16 cellular contexts compared by ENCODE assay signal in genomic region chr1:5410652-5411051, GRCh38.
DNase-seq lines count a peak whose midpoint lies in the region; ATAC-seq and TF ChIP-seq lines count a peak whose summit lies in the region.
"Had no signal": no experiment of that assay in that cellular context is flagged by ENCODE, and none has a peak within 500 bp of the region (broad histone marks: within the 10 kb centered on the region; RNA-seq: fewer than 3 reads in every experiment).

No MANE protein-coding gene starts in this region.

- no peak overlapping the region for H2BK5ac ChIP-seq in mesenchymal stem cell (ENCODE audit: low read depth, low read length, poor library complexity, severe bottlenecking)

- H3K79me1 ChIP-seq in mesenchymal stem cell (replicated peaks; ENCODE audit: low read length, poor library complexity, severe bottlenecking), result no peaks in the 10 kb centered on the region

- ATAC-seq in esophagus mucosa (peak; percentile 81), HG03432 (IDR thresholded peaks at IDR 0.05; ENCODE audit: unreplicated experiment) (no peak)
- ATAC-seq: GM12878, HCT116 had no signal

- H3K9ac ChIP-seq in mesenchymal stem cell (ENCODE audit: low read length), result no peak overlapping the region
- H3K9ac ChIP-seq: BLaER1, GM23248 had no signal

- H2BK120ac ChIP-seq in mesenchymal stem cell (ENCODE audit: low read depth, low read length), result no peak overlapping the region

- H2BK12ac ChIP-seq in mesenchymal stem cell (ENCODE audit: low read length in 2 of 2), result no peak overlapping the region

- no peaks in the 10 kb centered on the region for H3K36me3 ChIP-seq in mesenchymal stem cell (ENCODE audit: control insufficient read depth in 1 of 2, insufficient read depth in 2 of 2, low read depth in 1 of 2, low read length in 2 of 2)
- H3K36me3 ChIP-seq: BLaER1 had no signal

- no peak overlapping the region for H3K18ac ChIP-seq in mesenchymal stem cell (ENCODE audit: low read depth in 1 of 2, low read length in 2 of 2)

- no peak overlapping the region for H4K91ac ChIP-seq in mesenchymal stem cell (ENCODE audit: low read length)

- H3K4ac ChIP-seq in mesenchymal stem cell (ENCODE audit: low read depth in 1 of 2, low read length in 2 of 2), result no peak overlapping the region

- H3K23ac ChIP-seq in mesenchymal stem cell (ENCODE audit: low read length in 2 of 2), result no peak overlapping the region

- H3K14ac ChIP-seq in mesenchymal stem cell (ENCODE audit: low read length in 2 of 2), result no peak overlapping the region

- no peak overlapping the region for H2BK15ac ChIP-seq in mesenchymal stem cell (ENCODE audit: low read depth, poor library complexity, severe bottlenecking)

- no peak overlapping the region for H3K27ac ChIP-seq in mesenchymal stem cell (ENCODE audit: low read length, poor library complexity, severe bottlenecking)
- H3K27ac ChIP-seq: BLaER1, GM23248 had no signal

- no peaks in the 10 kb centered on the region for H3K4me1 ChIP-seq in mesenchymal stem cell (ENCODE audit: control insufficient read depth, insufficient read depth, low read depth, low read length)

- H3K4me3 ChIP-seq in mesenchymal stem cell (ENCODE audit: insufficient read depth in 1 of 2, low read depth in 1 of 2, low read length in 2 of 2), result no peak overlapping the region
- H3K4me3 ChIP-seq: BLaER1, GM12878, GM23248 had no signal

- 70% methylated on average over 4 of the region's 4 CpGs for WGBS in mesenchymal stem cell

- no peaks in the 10 kb centered on the region for H3K9me3 ChIP-seq in mesenchymal stem cell (ENCODE audit: control insufficient read depth, low read length)
- H3K9me3 ChIP-seq: BLaER1 had no signal

- no peak overlapping the region for H3K4me2 ChIP-seq in mesenchymal stem cell (ENCODE audit: low read length, poor library complexity, severe bottlenecking)
- H3K4me2 ChIP-seq: BLaER1 had no signal

- H2AFZ ChIP-seq in mesenchymal stem cell (ENCODE audit: low read depth, low read length), result no peak overlapping the region
- H2AFZ ChIP-seq: GM23248 had no signal

- no peak overlapping the region for H2AK5ac ChIP-seq in mesenchymal stem cell (ENCODE audit: low read length, severe bottlenecking)

- H3K27me3 ChIP-seq in mesenchymal stem cell (ENCODE audit: control insufficient read depth in 1 of 2, insufficient read depth in 1 of 2, low read length in 2 of 2), result no peaks in the 10 kb centered on the region
- H3K27me3 ChIP-seq: BLaER1 had no signal

- TF ChIP-seq CTCF in GM20000 (IDR thresholded peaks at IDR 0.05; ENCODE audit: extremely low read depth, missing control alignments), result no peak

- DNase-seq in NCI-H1417 (lab: John Stamatoyannopoulos, UW), result peak; percentile 55 to 82 (median 66)
- DNase-seq in NCI-H1417 treated with DMSO at 0.1 percent for 48 hours (lab: John Stamatoyannopoulos, UW), result no peak
- peak; percentile 56 for DNase-seq in NCI-H187 treated with DMSO at 0.1 percent for 48 hours (lab: John Stamatoyannopoulos, UW)
- peak; percentile 77 for DNase-seq in NCI-H345 treated with DMSO at 0.1 percent for 48 hours (lab: John Stamatoyannopoulos, UW; ENCODE audit: unreplicated experiment)
- DNase-seq in GM20000 (ENCODE audit: low spot score), result no peak
- no peak for DNase-seq in mesenchymal stem cell
- DNase-seq: 8988T; AML-193; CD8-positive, alpha-beta memory T cell; DMS79; GM23248 had no signal

- no peak overlapping the region for H4K8ac ChIP-seq in mesenchymal stem cell (ENCODE audit: low read length)

Comparison
In these comparisons a context has a peak if more than half of its experiments do, and no peak if none do; other contexts are left out.
1. DNase-seq: peak in NCI-H1417 (3 of 3), NCI-H187 treated with DMSO at 0.1 percent for 48 hours (single experiment) and NCI-H345 treated with DMSO at 0.1 percent for 48 hours (single experiment); none in NCI-H1417 treated with DMSO at 0.1 percent for 48 hours (single experiment), GM20000 (single experiment) and mesenchymal stem cell (single experiment).